In genomic region chr16:17230932-17231581, GRCh38 we compare ENCODE assay signal across 11 cellular contexts.
"Had no signal": no experiment of that assay in that cellular context is flagged by ENCODE, and none has a peak within 500 bp of the region (broad histone marks: within the 10 kb centered on the region; RNA-seq: fewer than 3 reads in every experiment).

No MANE protein-coding gene starts in this region.

- H3K36me3 ChIP-seq: ascending aorta, neutrophil, thyroid gland had no signal

- H3K27ac ChIP-seq: ascending aorta, neutrophil, parathyroid adenoma, thyroid gland had no signal

- ATAC-seq: naive thymus-derived CD8-positive, alpha-beta T cell had no signal

- H3K4me3 ChIP-seq: ascending aorta, thyroid gland had no signal

- H3K9me3 ChIP-seq: ascending aorta, neutrophil, thyroid gland had no signal

- DNase-seq: dermis blood vessel endothelial cell; endodermal cell; head of caudate nucleus; immature natural killer cell; mesenchymal stem cell; naive thymus-derived CD8-positive, alpha-beta T cell; stimulated activated CD4-positive, alpha-beta T cell treated with anti-CD3 and anti-CD28 coated beads, Interleukin-1b, Interleukin-23, amount 100 ng/mL, for 48 hours; thyroid gland had no signal

- H3K27me3 ChIP-seq: ascending aorta, neutrophil, thyroid gland had no signal

- H3K4me1 ChIP-seq: thyroid gland had no signal
